In genomic region chr3:165355316-165355715, GRCh38 we compare ENCODE assay signal across 2 cellular contexts.
TF ChIP-seq lines count a peak whose summit lies in the region.

No MANE protein-coding gene starts in this region.

TF ChIP-seq in GM23338, 12 proteins besides CTCF, POLR2A, EP300 and RAD21:
- TF ChIP-seq ETS1 (IDR thresholded peaks at IDR 0.05) (no peak), NANOG (IDR thresholded peaks at IDR 0.05; ENCODE audit: borderline replicate concordance) (no peak), CREB1 (CRISPR knock-in tag; IDR thresholded peaks at IDR 0.05; ENCODE audit: low read depth) (no peak), POLR2AphosphoS5 (IDR thresholded peaks at IDR 0.05; ENCODE audit: low read depth) (no peak), JUNB (IDR thresholded peaks at IDR 0.05; ENCODE audit: unreplicated experiment) (no peak), STAT1 (IDR thresholded peaks at IDR 0.05; ENCODE audit: unreplicated experiment) (no peak), ZNF331 (CRISPR knock-in tag; IDR thresholded peaks at IDR 0.05; ENCODE audit: low read depth) (no peak), REST (IDR thresholded peaks at IDR 0.05; ENCODE audit: unreplicated experiment) (no peak), EZH2 (IDR thresholded peaks at IDR 0.05; ENCODE audit: low read depth, unreplicated experiment) (no peak), EZH2phosphoT487 (IDR thresholded peaks at IDR 0.05; ENCODE audit: unreplicated experiment) (no peak), ZNF114 (CRISPR knock-in tag; IDR thresholded peaks at IDR 0.05) (no peak), ZNF462 (CRISPR knock-in tag; IDR thresholded peaks at IDR 0.05) (no peak)
TF ChIP-seq in GM23338: peak in this region for 0.

TF ChIP-seq in H1, 55 proteins besides CTCF, POLR2A, EP300 and RAD21 (continued from another document):
- TF ChIP-seq BRCA1 (IDR thresholded peaks at IDR 0.05; ENCODE audit: low read depth, low read length): no peak
- TF ChIP-seq MAX (IDR thresholded peaks at IDR 0.05): no peak
- TF ChIP-seq RXRA (IDR thresholded peaks at IDR 0.05; ENCODE audit: insufficient read depth, low read depth, low read length): no peak
TF ChIP-seq in H1: peak in this region for 0.
